In the genomic region with DNA sequence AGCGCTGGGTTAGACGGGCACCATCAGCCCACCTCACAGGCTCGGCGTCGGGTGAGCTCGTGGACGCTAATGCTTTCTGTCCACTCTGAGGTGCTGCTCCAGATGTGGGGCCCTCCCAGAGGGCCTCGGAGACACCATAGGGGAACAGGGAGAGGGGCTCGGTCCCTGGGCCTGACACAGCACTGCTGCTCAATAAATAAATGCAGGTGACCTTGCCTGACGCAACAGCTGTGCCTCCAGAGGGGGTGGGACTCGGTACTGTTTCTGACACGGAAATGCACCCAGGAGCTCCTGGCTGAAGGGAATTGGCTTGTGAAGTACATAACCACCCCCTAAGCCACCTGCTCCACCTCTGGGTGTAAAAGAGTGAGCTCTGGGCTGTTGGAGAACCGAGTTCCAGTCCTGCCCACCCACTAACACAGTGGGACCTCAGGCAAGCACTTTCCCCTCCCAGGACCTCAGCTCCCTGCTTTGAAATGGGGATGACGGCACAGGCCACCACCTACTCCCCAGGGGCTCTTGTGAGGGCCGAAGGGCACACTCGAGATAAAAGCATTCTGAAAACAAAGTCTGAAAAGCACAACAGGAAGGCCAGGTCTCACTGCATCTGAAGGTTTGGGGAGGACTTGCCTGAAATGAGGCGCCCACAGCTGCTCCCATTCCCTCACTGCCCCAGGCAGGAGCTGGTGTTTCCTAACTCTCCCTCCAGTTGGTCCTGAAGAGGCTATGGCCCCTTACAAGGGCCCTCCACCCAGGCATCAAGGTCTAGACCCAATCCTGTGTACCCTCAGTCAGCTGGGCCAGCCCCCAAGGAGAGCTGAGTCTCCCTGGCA, we compare ENCODE assay signal across 27 cellular contexts. TPM values are rescaled to one million over a fixed set of nuclear protein-coding genes. Genes with fewer than 3 reads are reported as not detected.
"Had no signal": no experiment of that assay in that cellular context is flagged by ENCODE, and none has a peak within 500 bp of the region (broad histone marks: within the 10 kb centered on the region; RNA-seq: fewer than 3 reads in every experiment).

No MANE protein-coding gene starts in this region.

- H3K9me3 ChIP-seq: lower lobe of right lung, mucosa of descending colon, stomach, suprapubic skin, tibial nerve had no signal

- H3K4me3 ChIP-seq: lower lobe of right lung, mucosa of descending colon, stomach, suprapubic skin, tibial nerve had no signal

- H3K27ac ChIP-seq: lower lobe of right lung, stomach, suprapubic skin, tibial nerve had no signal

- DNase-seq: activated CD4-positive, alpha-beta T cell treated with anti-CD3 and anti-CD28 coated beads, Interleukin-2, amount 10 ng/mL, durations not matched to agents 7 days and 5 days; activated CD8-positive, alpha-beta memory T cell treated with anti-CD3 and anti-CD28 coated beads, Interleukin-2, amount 10 ng/mL, durations not matched to agents 7 days and 5 days; activated CD8-positive, alpha-beta T cell treated with anti-CD3 and anti-CD28 coated beads for 36 hours; aorta; effector CD4-positive, alpha-beta T cell; erythroblast; foreskin fibroblast; immature natural killer cell; lower lobe of right lung; mesendoderm; mucosa of descending colon; nephron progenitor cell; nucleus accumbens; small intestine; stimulated activated CD4-positive, alpha-beta T cell treated with anti-CD3 and anti-CD28 coated beads, Interleukin-2, amount 100 ng/mL, for 24 hours; stomach had no signal

- ATAC-seq: activated CD4-positive, CD25-positive, alpha-beta regulatory T cell treated with anti-CD3 and anti-CD28 coated beads, Interleukin-2, amount 50 U/mL, for 24 hours; activated CD8-positive, alpha-beta memory T cell treated with anti-CD3 and anti-CD28 coated beads, Interleukin-2, amount 10 ng/mL, durations not matched to agents 7 days and 5 days; activated CD8-positive, alpha-beta T cell treated with anti-CD3 and anti-CD28 coated beads for 36 hours; activated naive CD4-positive, alpha-beta T cell treated with anti-CD3 and anti-CD28 coated beads, Interleukin-2, amount 50 U/mL, for 72 hours; left lobe of liver; lower lobe of right lung; mucosa of descending colon; sciatic nerve; stimulated activated memory B cell treated with anti-CD40 and anti-IgM and Interleukin-4, amounts not matched to agents 10 μg/mL and 1 μg/mL and 100 μg/mL, for 72 hours had no signal

- H3K36me3 Mint-ChIP-seq: activated naive CD4-positive, alpha-beta T cell treated with anti-CD3 and anti-CD28 coated beads, Interleukin-2, amount 50 U/mL, for 72 hours; immature natural killer cell; stimulated activated memory B cell treated with anti-CD40 and anti-IgM and Interleukin-4, amounts not matched to agents 10 μg/mL and 1 μg/mL and 100 μg/mL, for 72 hours had no signal

- H3K4me1 Mint-ChIP-seq: stimulated activated memory B cell treated with anti-CD40 and anti-IgM and Interleukin-4, amounts not matched to agents 10 μg/mL and 1 μg/mL and 100 μg/mL, for 72 hours had no signal

- H3K36me3 ChIP-seq: lower lobe of right lung, stomach, suprapubic skin, tibial nerve had no signal

- H3K27ac Mint-ChIP-seq: activated CD4-positive, alpha-beta T cell treated with anti-CD3 and anti-CD28 coated beads, Interleukin-2, amount 10 ng/mL, durations not matched to agents 7 days and 5 days; activated CD8-positive, alpha-beta T cell treated with anti-CD3 and anti-CD28 coated beads for 36 hours; activated naive CD4-positive, alpha-beta T cell treated with anti-CD3 and anti-CD28 coated beads, Interleukin-2, amount 50 U/mL, for 72 hours; dendritic cell treated with granulocyte-macrophage colony-stimulating factor and Interleukin-4, amounts not matched to agents 40 ng/mL and 50 ng/mL, for 4 days; immature natural killer cell; nephron progenitor cell; stimulated activated memory B cell treated with anti-CD40 and anti-IgM and Interleukin-4, amounts not matched to agents 10 μg/mL and 1 μg/mL and 100 μg/mL, for 72 hours had no signal

- H3K4me3 Mint-ChIP-seq: activated CD4-positive, alpha-beta T cell treated with anti-CD3 and anti-CD28 coated beads, Interleukin-2, amount 10 ng/mL, durations not matched to agents 7 days and 5 days; activated CD8-positive, alpha-beta memory T cell treated with anti-CD3 and anti-CD28 coated beads, Interleukin-2, amount 10 ng/mL, durations not matched to agents 7 days and 5 days; activated CD8-positive, alpha-beta T cell treated with anti-CD3 and anti-CD28 coated beads for 36 hours; brain; dendritic cell treated with granulocyte-macrophage colony-stimulating factor and Interleukin-4, amounts not matched to agents 40 ng/mL and 50 ng/mL, for 4 days; immature natural killer cell; nephron progenitor cell; stimulated activated memory B cell treated with anti-CD40 and anti-IgM and Interleukin-4, amounts not matched to agents 10 μg/mL and 1 μg/mL and 100 μg/mL, for 72 hours had no signal

- H3K9me3 Mint-ChIP-seq: activated CD4-positive, alpha-beta T cell treated with anti-CD3 and anti-CD28 coated beads, Interleukin-2, amount 10 ng/mL, durations not matched to agents 7 days and 5 days; activated CD8-positive, alpha-beta T cell treated with anti-CD3 and anti-CD28 coated beads for 36 hours; activated naive CD4-positive, alpha-beta T cell treated with anti-CD3 and anti-CD28 coated beads, Interleukin-2, amount 50 U/mL, for 72 hours; brain; dendritic cell treated with granulocyte-macrophage colony-stimulating factor and Interleukin-4, amounts not matched to agents 40 ng/mL and 50 ng/mL, for 4 days; immature natural killer cell; nephron progenitor cell; stimulated activated memory B cell treated with anti-CD40 and anti-IgM and Interleukin-4, amounts not matched to agents 10 μg/mL and 1 μg/mL and 100 μg/mL, for 72 hours had no signal

RNA-seq across cellular contexts. Expression of a gene that starts 6.7 kb away (rescaled TPM):
- total RNA-seq: activated CD4-positive, alpha-beta T cell treated with anti-CD3 and anti-CD28 coated beads, Interleukin-2, amount 10 ng/mL, durations not matched to agents 7 days and 5 days; activated CD8-positive, alpha-beta memory T cell treated with anti-CD3 and anti-CD28 coated beads, Interleukin-2, amount 10 ng/mL, durations not matched to agents 7 days and 5 days had no signal

RNA-seq across cellular contexts. Expression of a gene that starts 37.1 kb away (rescaled TPM):
- total RNA-seq: activated CD4-positive, alpha-beta T cell treated with anti-CD3 and anti-CD28 coated beads, Interleukin-2, amount 10 ng/mL, durations not matched to agents 7 days and 5 days; activated CD8-positive, alpha-beta memory T cell treated with anti-CD3 and anti-CD28 coated beads, Interleukin-2, amount 10 ng/mL, durations not matched to agents 7 days and 5 days; activated CD8-positive, alpha-beta T cell treated with anti-CD3 and anti-CD28 coated beads for 36 hours; activated naive CD4-positive, alpha-beta T cell treated with anti-CD3 and anti-CD28 coated beads, Interleukin-2, amount 50 U/mL, for 72 hours; kidney epithelial cell; urinary bladder had no signal

RNA-seq across cellular contexts. Expression of a gene that starts 58.0 kb away (rescaled TPM):
- total RNA-seq: activated CD4-positive, alpha-beta T cell treated with anti-CD3 and anti-CD28 coated beads, Interleukin-2, amount 10 ng/mL, durations not matched to agents 7 days and 5 days; activated CD8-positive, alpha-beta memory T cell treated with anti-CD3 and anti-CD28 coated beads, Interleukin-2, amount 10 ng/mL, durations not matched to agents 7 days and 5 days; activated CD8-positive, alpha-beta T cell treated with anti-CD3 and anti-CD28 coated beads for 36 hours; kidney epithelial cell; left lobe of liver had no signal
